In genomic region chr1:233281711-233282581, GRCh38 we compare ENCODE assay signal across 9 cellular contexts. TPM values are rescaled to one million over a fixed set of nuclear protein-coding genes. Genes with fewer than 3 reads are reported as not detected.
DNase-seq lines count a peak whose midpoint lies in the region; ATAC-seq and TF ChIP-seq lines count a peak whose summit lies in the region.
"Had no signal": no experiment of that assay in that cellular context is flagged by ENCODE, and none has a peak within 500 bp of the region (broad histone marks: within the 10 kb centered on the region; RNA-seq: fewer than 3 reads in every experiment).

No MANE protein-coding gene starts in this region.

- H3K4me1 Mint-ChIP-seq in activated naive CD8-positive, alpha-beta T cell (ENCODE audit: low read depth), result peaks cover 35% of the 10 kb centered on the region

- H3K9me3 Mint-ChIP-seq in activated naive CD8-positive, alpha-beta T cell (ENCODE audit: low read depth), result no peaks in the 10 kb centered on the region

- H3K4me3 ChIP-seq in tibial artery, result no peak overlapping the region
- H3K4me3 ChIP-seq: cardiac muscle cell had no signal

- DNase-seq in Daoy (ENCODE audit: low read depth) (peak; percentile 37), NCI-H69 (lab: John Stamatoyannopoulos, UW) (no peak), tibial artery (no peak)
- peak; percentile 6 for DNase-seq in stimulated activated naive CD8-positive, alpha-beta T cell treated with anti-CD3 and anti-CD28 coated beads, Interleukin-15, Interleukin-2, amounts not matched to agents 100 U/mL and 50 U/mL, for 24 hours
- no peak for DNase-seq in activated CD8-positive, alpha-beta memory T cell treated with anti-CD3 and anti-CD28 coated beads for 24 hours

- H3K36me3 ChIP-seq in tibial artery, result no peaks in the 10 kb centered on the region
- H3K36me3 ChIP-seq: cardiac muscle cell had no signal

- H3K4me3 Mint-ChIP-seq in activated naive CD8-positive, alpha-beta T cell, result peak overlapping the region; percentile 59

- H3K27ac Mint-ChIP-seq in activated naive CD8-positive, alpha-beta T cell, result peak overlapping the region; percentile 67

- peaks cover 6% of the 10 kb centered on the region for H3K36me3 Mint-ChIP-seq in activated naive CD8-positive, alpha-beta T cell

- H3K9me3 ChIP-seq in tibial artery, result no peaks in the 10 kb centered on the region

- no peaks in the 10 kb centered on the region for H3K27me3 ChIP-seq in tibial artery
- H3K27me3 ChIP-seq: cardiac muscle cell had no signal

- no peaks in the 10 kb centered on the region for H3K27me3 Mint-ChIP-seq in activated naive CD8-positive, alpha-beta T cell

- no peaks in the 10 kb centered on the region for H3K4me1 ChIP-seq in tibial artery

- H3K27ac ChIP-seq in tibial artery, result no peak overlapping the region
- H3K27ac ChIP-seq: cardiac muscle cell had no signal

- intact Hi-C loops in tibial artery (cut with DNase I; ENCODE audit: low total_unique reads), result no loop called here

- TF ChIP-seq CTCF in tibial artery (IDR thresholded peaks at IDR 0.05), result no peak

- ATAC-seq in GM19467 (IDR thresholded peaks at IDR 0.05; ENCODE audit: unreplicated experiment), result peak; percentile 83
- ATAC-seq in HG03460 (IDR thresholded peaks at IDR 0.05; ENCODE audit: unreplicated experiment), result peak; percentile 92
- ATAC-seq in stimulated activated naive CD8-positive, alpha-beta T cell treated with anti-CD3 and anti-CD28 coated beads, Interleukin-15, Interleukin-2, amounts not matched to agents 100 U/mL and 50 U/mL, for 24 hours, result peak; percentile 75

RNA-seq across cellular contexts. Expression of gene PCNX2, which starts 13.6 kb away (rescaled TPM):
- total RNA-seq in Daoy (2014; rRNA removed; shearing (Covaris generic)), result 9.9 and 15.0 TPM in 2 replicates

RNA-seq across cellular contexts. Expression of gene MAP3K21, which starts 45.6 kb away (rescaled TPM):
- 2.7 and 3.2 TPM in 2 replicates for total RNA-seq in Daoy (2014; rRNA removed; shearing (Covaris generic))

Comparison
In these comparisons a context has a peak if more than half of its experiments do, and no peak if none do; other contexts are left out.
1. DNase-seq: peak in Daoy (single experiment) and stimulated activated naive CD8-positive, alpha-beta T cell treated with anti-CD3 and anti-CD28 coated beads, Interleukin-15, Interleukin-2, amounts not matched to agents 100 U/mL and 50 U/mL, for 24 hours (single experiment); none in NCI-H69 (single experiment), activated CD8-positive, alpha-beta memory T cell treated with anti-CD3 and anti-CD28 coated beads for 24 hours (single experiment) and tibial artery (0 of 2).
2. Peak in every context shown above with its lines, with median percentiles within 50 percentile points of each other: ATAC-seq.